In genomic region chr20:32130965-32131364, GRCh38 we compare ENCODE assay signal across 15 cellular contexts. TPM values are rescaled to one million over a fixed set of nuclear protein-coding genes. Genes with fewer than 3 reads are reported as not detected.
DNase-seq lines count a peak whose midpoint lies in the region; ATAC-seq and TF ChIP-seq lines count a peak whose summit lies in the region.
"Had no signal": no experiment of that assay in that cellular context is flagged by ENCODE, and none has a peak within 500 bp of the region (broad histone marks: within the 10 kb centered on the region; RNA-seq: fewer than 3 reads in every experiment).

No MANE protein-coding gene starts in this region.

- H3K27me3 Mint-ChIP-seq in CD4-positive, CD25-positive, alpha-beta regulatory T cell: no peaks in the 10 kb centered on the region
- H3K27me3 Mint-ChIP-seq in activated T-helper 17 cell treated with anti-CD3 and anti-CD28 coated beads, Interleukin-2, amount 50 U/mL, for 72 hours: no peaks in the 10 kb centered on the region
- peaks cover 2% of the 10 kb centered on the region for H3K27me3 Mint-ChIP-seq in glutamatergic neuron (ENCODE audit: unreplicated experiment)
- H3K27me3 Mint-ChIP-seq in stimulated activated memory B cell treated with anti-CD40 and anti-IgM and Interleukin-4, amounts not matched to agents 10 μg/mL and 1 μg/mL and 100 μg/mL, for 72 hours: no peaks in the 10 kb centered on the region

- no peaks in the 10 kb centered on the region for H3K9me3 Mint-ChIP-seq in CD4-positive, CD25-positive, alpha-beta regulatory T cell
- H3K9me3 Mint-ChIP-seq in activated T-helper 17 cell treated with anti-CD3 and anti-CD28 coated beads, Interleukin-2, amount 50 U/mL, for 72 hours: no peaks in the 10 kb centered on the region
- no peaks in the 10 kb centered on the region for H3K9me3 Mint-ChIP-seq in glutamatergic neuron (ENCODE audit: unreplicated experiment)
- no peaks in the 10 kb centered on the region for H3K9me3 Mint-ChIP-seq in stimulated activated memory B cell treated with anti-CD40 and anti-IgM and Interleukin-4, amounts not matched to agents 10 μg/mL and 1 μg/mL and 100 μg/mL, for 72 hours

- H3K4me1 ChIP-seq in CD4-positive, CD25-positive, alpha-beta regulatory T cell (ENCODE audit: control insufficient read depth, insufficient read depth, low read length, poor library complexity, severe bottlenecking): no peaks in the 10 kb centered on the region
- H3K4me1 ChIP-seq: BLaER1 had no signal

- no peak for DNase-seq in CD4-positive, CD25-positive, alpha-beta regulatory T cell
- DNase-seq in glutamatergic neuron (no peak), hepatic stellate cell (ENCODE audit: low spot score) (no peak)
- no peak for DNase-seq in NK-92 treated with Interleukin-12 subunit alpha and Interleukin-12 subunit beta, amount 100 ng/mL, for 24 hours (lab: John Stamatoyannopoulos, UW)
- DNase-seq: 8988T, AML-193, DMS53, GF-D8, KBM-7 had no signal

- no peaks in the 10 kb centered on the region for H3K27me3 ChIP-seq in CD4-positive, CD25-positive, alpha-beta regulatory T cell (ENCODE audit: control insufficient read depth, insufficient read depth, low read length)
- H3K27me3 ChIP-seq: BLaER1 had no signal

- H3K4me3 ChIP-seq in CD4-positive, CD25-positive, alpha-beta regulatory T cell (ENCODE audit: low read depth, low read length): no peak overlapping the region
- H3K4me3 ChIP-seq: BLaER1 had no signal

- TF ChIP-seq CTCF in glutamatergic neuron (IDR thresholded peaks at IDR 0.05; ENCODE audit: partially characterized antibody, unreplicated experiment): no peak

- ATAC-seq in CD4-positive, CD25-positive, alpha-beta regulatory T cell (ENCODE audit: low read depth in 2 of 2): no peak
- no peak for ATAC-seq in activated T-helper 17 cell treated with anti-CD3 and anti-CD28 coated beads, Interleukin-2, amount 50 U/mL, for 72 hours (replicated peaks)
- ATAC-seq in stimulated activated memory B cell treated with anti-CD40 and anti-IgM and Interleukin-4, amounts not matched to agents 10 μg/mL and 1 μg/mL and 100 μg/mL, for 72 hours: no peak
- ATAC-seq in GM19395 (IDR thresholded peaks at IDR 0.05; ENCODE audit: unreplicated experiment): no peak
- ATAC-seq: HCT116 had no signal

- no peak overlapping the region for H3K4me3 Mint-ChIP-seq in CD4-positive, CD25-positive, alpha-beta regulatory T cell
- no peak overlapping the region for H3K4me3 Mint-ChIP-seq in activated T-helper 17 cell treated with anti-CD3 and anti-CD28 coated beads, Interleukin-2, amount 50 U/mL, for 72 hours
- peak overlapping the region; percentile 23 for H3K4me3 Mint-ChIP-seq in glutamatergic neuron (ENCODE audit: unreplicated experiment)
- no peak overlapping the region for H3K4me3 Mint-ChIP-seq in stimulated activated memory B cell treated with anti-CD40 and anti-IgM and Interleukin-4, amounts not matched to agents 10 μg/mL and 1 μg/mL and 100 μg/mL, for 72 hours

- no peak overlapping the region for H3K27ac ChIP-seq in CD4-positive, CD25-positive, alpha-beta regulatory T cell (ENCODE audit: insufficient read depth, low read length, poor library complexity, severe bottlenecking)
- H3K27ac ChIP-seq: BLaER1, HL-60 had no signal

- H3K27ac Mint-ChIP-seq in CD4-positive, CD25-positive, alpha-beta regulatory T cell: peak overlapping the region; percentile 2 to 74 (median 73)
- peak overlapping the region; percentile 32 for H3K27ac Mint-ChIP-seq in activated T-helper 17 cell treated with anti-CD3 and anti-CD28 coated beads, Interleukin-2, amount 50 U/mL, for 72 hours
- H3K27ac Mint-ChIP-seq in glutamatergic neuron (ENCODE audit: unreplicated experiment): no peak overlapping the region
- H3K27ac Mint-ChIP-seq in stimulated activated memory B cell treated with anti-CD40 and anti-IgM and Interleukin-4, amounts not matched to agents 10 μg/mL and 1 μg/mL and 100 μg/mL, for 72 hours: peak overlapping the region; percentile 16

- no peaks in the 10 kb centered on the region for H3K9me3 ChIP-seq in CD4-positive, CD25-positive, alpha-beta regulatory T cell (ENCODE audit: control insufficient read depth in 2 of 2, low read length in 2 of 2)
- H3K9me3 ChIP-seq: BLaER1 had no signal

- H3K4me1 Mint-ChIP-seq in CD4-positive, CD25-positive, alpha-beta regulatory T cell: peaks cover 4 to 33% (median 17%) of the 10 kb centered on the region in 4 donors
- peaks cover 21% of the 10 kb centered on the region for H3K4me1 Mint-ChIP-seq in activated T-helper 17 cell treated with anti-CD3 and anti-CD28 coated beads, Interleukin-2, amount 50 U/mL, for 72 hours
- H3K4me1 Mint-ChIP-seq in glutamatergic neuron (ENCODE audit: low read depth, unreplicated experiment): peaks cover 15% of the 10 kb centered on the region
- peaks cover 31% of the 10 kb centered on the region for H3K4me1 Mint-ChIP-seq in stimulated activated memory B cell treated with anti-CD40 and anti-IgM and Interleukin-4, amounts not matched to agents 10 μg/mL and 1 μg/mL and 100 μg/mL, for 72 hours

- H3K36me3 Mint-ChIP-seq in CD4-positive, CD25-positive, alpha-beta regulatory T cell: peaks cover 32% of the 10 kb centered on the region
- H3K36me3 Mint-ChIP-seq in activated T-helper 17 cell treated with anti-CD3 and anti-CD28 coated beads, Interleukin-2, amount 50 U/mL, for 72 hours (ENCODE audit: low read depth): peaks cover 57% of the 10 kb centered on the region
- no peaks in the 10 kb centered on the region for H3K36me3 Mint-ChIP-seq in glutamatergic neuron (ENCODE audit: unreplicated experiment)
- H3K36me3 Mint-ChIP-seq in stimulated activated memory B cell treated with anti-CD40 and anti-IgM and Interleukin-4, amounts not matched to agents 10 μg/mL and 1 μg/mL and 100 μg/mL, for 72 hours: peaks cover 47% of the 10 kb centered on the region

- H3K36me3 ChIP-seq in CD4-positive, CD25-positive, alpha-beta regulatory T cell (ENCODE audit: control insufficient read depth, insufficient read depth, low read length): peaks cover 23% of the 10 kb centered on the region

RNA-seq across cellular contexts. Expression of gene TM9SF4, which starts 21.5 kb away (rescaled TPM):
- total RNA-seq in CD4-positive, CD25-positive, alpha-beta regulatory T cell: 36.3 TPM
- 10 to 100 TPM; 28.7 to 31.4 (median 29.4) TPM for polyA plus RNA-seq in CD4-positive, CD25-positive, alpha-beta regulatory T cell
- 10 to 100 TPM; 47.0 to 47.4 TPM for total RNA-seq in activated T-helper 17 cell treated with anti-CD3 and anti-CD28 coated beads, Interleukin-2, amount 50 U/mL, for 72 hours
- total RNA-seq in glutamatergic neuron (ENCODE audit: unreplicated experiment): 106 TPM
